In genomic region chr10:59257224-59257623, GRCh38 we compare ENCODE assay signal across 11 cellular contexts.
"Had no signal": no experiment of that assay in that cellular context is flagged by ENCODE, and none has a peak within 500 bp of the region (broad histone marks: within the 10 kb centered on the region; RNA-seq: fewer than 3 reads in every experiment).

No MANE protein-coding gene starts in this region.

- H3K4me3 ChIP-seq: GM23248, GM23338, HAP-1 had no signal

- H3K27ac ChIP-seq: GM23248 had no signal

- DNase-seq: GM23248, GOT3, H7, H9, HCEC 1CT, HFFc6 had no signal

- H3K4me1 Mint-ChIP-seq: GM23338 had no signal

- H3K4me1 ChIP-seq: HAP-1 had no signal

- H3K9me3 Mint-ChIP-seq: GM23338, H9, HFFc6 had no signal

- ATAC-seq: GM23338, HCT116 had no signal

- H3K9me3 ChIP-seq: HAP-1 had no signal

- H3K4me3 Mint-ChIP-seq: GM23338, H9, HFFc6 had no signal

- H3K36me3 ChIP-seq: HAP-1 had no signal

- FAIRE-seq: H1, H54 had no signal

- H3K27ac Mint-ChIP-seq: GM23338, H9, HFFc6 had no signal

- H2AFZ ChIP-seq: GM23248, GM23338 had no signal

- H3K9ac ChIP-seq: GM23248 had no signal

- H3K4me2 ChIP-seq: GM23338 had no signal
